In the genomic region with DNA sequence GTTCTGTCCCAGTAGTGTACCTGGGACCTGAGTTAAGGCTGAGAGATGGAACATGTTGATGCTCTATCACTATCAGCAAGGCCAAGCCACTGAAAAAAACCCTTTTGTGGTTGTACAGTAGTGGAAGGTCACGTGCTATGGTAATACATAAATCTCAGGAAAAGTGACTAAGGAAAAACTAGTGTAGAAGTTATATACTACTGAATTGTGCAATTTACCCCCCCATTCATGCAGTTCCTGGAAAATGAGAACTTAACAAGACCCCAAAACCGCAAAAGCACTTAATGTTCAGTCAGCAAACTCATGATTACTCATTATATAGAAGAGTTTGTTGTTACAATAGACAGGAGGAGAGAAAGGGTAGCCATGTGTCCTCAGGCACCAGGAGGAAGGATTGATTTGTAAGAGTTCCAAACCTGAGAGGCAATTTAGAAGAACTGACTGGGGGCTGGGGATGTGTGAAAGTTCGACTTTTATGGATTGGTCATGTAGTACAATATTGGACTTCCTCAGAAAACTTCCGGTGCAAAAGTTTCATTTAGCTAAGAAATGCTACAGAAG, we compare ENCODE assay signal across 14 cellular contexts.
DNase-seq lines count a peak whose midpoint lies in the region; ATAC-seq and TF ChIP-seq lines count a peak whose summit lies in the region.
"Had no signal": no experiment of that assay in that cellular context is flagged by ENCODE, and none has a peak within 500 bp of the region (broad histone marks: within the 10 kb centered on the region; RNA-seq: fewer than 3 reads in every experiment).

No MANE protein-coding gene starts in this region.

- no peak overlapping the region for H3K27ac Mint-ChIP-seq in activated CD4-positive, alpha-beta T cell treated with anti-CD3 and anti-CD28 coated beads, Interleukin-2, amount 10 ng/mL, durations not matched to agents 7 days and 5 days
- H3K27ac Mint-ChIP-seq: CD8-positive, alpha-beta T cell had no signal

- peak; percentile 23 for TF ChIP-seq POLR2A in GM19099 (IDR thresholded peaks at IDR 0.05; ENCODE audit: extremely low read depth, insufficient read length, low read depth)
- TF ChIP-seq POLR2A in gastroesophageal sphincter (IDR thresholded peaks at IDR 0.05), result no peak

- POLR2A ChIA-PET in RWPE1 (lab: Yijun Ruan, JAX; ENCODE audit: low non-redundant PET), result no interaction called here
- POLR2A ChIA-PET in activated CD4-positive, alpha-beta T cell treated with anti-CD3 and anti-CD28 coated beads, Interleukin-2, amount 10 ng/mL, durations not matched to agents 7 days and 5 days (lab: Charles Lee), result no interaction called here

- no peak for TF ChIP-seq EP300 in gastroesophageal sphincter (IDR thresholded peaks at IDR 0.05)

- CTCF ChIA-PET in RWPE1 (lab: Yijun Ruan, JAX), result no interaction called here
- CTCF ChIA-PET in activated CD4-positive, alpha-beta T cell treated with anti-CD3 and anti-CD28 coated beads, Interleukin-2, amount 10 ng/mL, durations not matched to agents 7 days and 5 days (lab: Charles Lee), result interaction anchor here (0.7 kb wide), 1 partner anchor 414 kb away, joined by 3 read pairs; no protein-coding TSS in a partner anchor

- TF ChIP-seq CTCF in AG09309 (IDR thresholded peaks at IDR 0.05; ENCODE audit: control insufficient read depth, insufficient read depth, low read depth, low read length, missing control alignments), result no peak
- TF ChIP-seq CTCF in RWPE1 (conservative IDR thresholded peaks at IDR 0.05; ENCODE audit: low read depth), result no peak
- TF ChIP-seq CTCF in gastroesophageal sphincter (IDR thresholded peaks at IDR 0.05), result no peak

- no peaks in the 10 kb centered on the region for H3K9me3 Mint-ChIP-seq in activated CD4-positive, alpha-beta T cell treated with anti-CD3 and anti-CD28 coated beads, Interleukin-2, amount 10 ng/mL, durations not matched to agents 7 days and 5 days
- H3K9me3 Mint-ChIP-seq: activated T-cell treated with anti-CD3 and anti-CD28 coated beads, Interleukin-2, amount 50 U/mL, for 4 hours; CD8-positive, alpha-beta T cell had no signal

- H3K4me3 ChIP-seq in AG09309 (ENCODE audit: control insufficient read depth, low read depth, low read length), result no peak overlapping the region
- H3K4me3 ChIP-seq in gastroesophageal sphincter, result no peak overlapping the region
- H3K4me3 ChIP-seq: lung had no signal

- peak; percentile 73 for DNase-seq in AG09309 (ENCODE audit: low read depth)
- DNase-seq in RWPE1 (ENCODE audit: low spot score), result peak; percentile 14
- no peak for DNase-seq in activated CD4-positive, alpha-beta T cell treated with anti-CD3 and anti-CD28 coated beads, Interleukin-2, amount 10 ng/mL, durations not matched to agents 7 days and 5 days
- DNase-seq: activated T-cell treated with anti-CD3 and anti-CD28 coated beads, Interleukin-2, amount 50 U/mL, for 4 hours; CD8-positive, alpha-beta T cell; foreskin melanocyte; NCI-H524 treated with DMSO at 0.1 percent for 48 hours; T-helper 2 cell had no signal

- H3K27ac ChIP-seq in RWPE1 (no peak overlapping the region), gastroesophageal sphincter (no peak overlapping the region)

- H3K4me1 ChIP-seq in gastroesophageal sphincter, result peaks cover 4 to 44% (median 15%) of the 10 kb centered on the region in 3 donors

- peak; percentile 54 for ATAC-seq in gastroesophageal sphincter
- ATAC-seq in HG02759 (IDR thresholded peaks at IDR 0.05; ENCODE audit: unreplicated experiment), result no peak
- ATAC-seq in GM21447 (IDR thresholded peaks at IDR 0.05; ENCODE audit: unreplicated experiment), result no peak
- ATAC-seq in GM21360 (IDR thresholded peaks at IDR 0.05; ENCODE audit: unreplicated experiment), result no peak
- ATAC-seq: CD8-positive, alpha-beta T cell had no signal

- H3K4me1 Mint-ChIP-seq in activated CD4-positive, alpha-beta T cell treated with anti-CD3 and anti-CD28 coated beads, Interleukin-2, amount 10 ng/mL, durations not matched to agents 7 days and 5 days, result peaks cover 6% of the 10 kb centered on the region

- peaks cover 5% of the 10 kb centered on the region for H3K36me3 Mint-ChIP-seq in activated CD4-positive, alpha-beta T cell treated with anti-CD3 and anti-CD28 coated beads, Interleukin-2, amount 10 ng/mL, durations not matched to agents 7 days and 5 days (ENCODE audit: low read depth)

- no peaks in the 10 kb centered on the region for H3K27me3 Mint-ChIP-seq in activated CD4-positive, alpha-beta T cell treated with anti-CD3 and anti-CD28 coated beads, Interleukin-2, amount 10 ng/mL, durations not matched to agents 7 days and 5 days

- no peaks in the 10 kb centered on the region for H3K27me3 ChIP-seq in gastroesophageal sphincter

- no peak overlapping the region for H3K4me3 Mint-ChIP-seq in activated CD4-positive, alpha-beta T cell treated with anti-CD3 and anti-CD28 coated beads, Interleukin-2, amount 10 ng/mL, durations not matched to agents 7 days and 5 days
- H3K4me3 Mint-ChIP-seq: activated T-cell treated with anti-CD3 and anti-CD28 coated beads, Interleukin-2, amount 50 U/mL, for 4 hours; CD8-positive, alpha-beta T cell had no signal

- WGBS in gastroesophageal sphincter (ENCODE audit: low coverage in 1 of 2), 2 donors, result 82 to 93% methylated on average over 4 of the region's 4 CpGs

- H3K9me3 ChIP-seq in gastroesophageal sphincter, result no peaks in the 10 kb centered on the region

- H3K36me3 ChIP-seq in gastroesophageal sphincter, result peaks cover 0 to 92% of the 10 kb centered on the region in 2 donors
